ENCODE assay signal across 10 cellular contexts in genomic region chr15:101137312-101137940, GRCh38.
DNase-seq lines count a peak whose midpoint lies in the region; ATAC-seq, FAIRE-seq and TF ChIP-seq lines count a peak whose summit lies in the region.
"Had no signal": no experiment of that assay in that cellular context is flagged by ENCODE, and none has a peak within 500 bp of the region (broad histone marks: within the 10 kb centered on the region; RNA-seq: fewer than 3 reads in every experiment).

No MANE protein-coding gene starts in this region.

- CTCF ChIA-PET in A549 (lab: Yijun Ruan, JAX) (no interaction called here), T-cell (lab: Charles Lee) (no interaction called here)

- H3K27me3 Mint-ChIP-seq in T-cell (no peaks in the 10 kb centered on the region), mesothelial cell of epicardium (ENCODE audit: low read depth) (no peaks in the 10 kb centered on the region)

- H3K9me3 ChIP-seq in A549 (peaks cover 8% of the 10 kb centered on the region), heart left ventricle (peaks cover 0 to 7% (median 0%) of the 10 kb centered on the region in 12 donors)

- ATAC-seq in A549 (peak; percentile 15 to 16; a peak in 3 of 6 replicates), T-cell (replicated peaks in 1 of 4) (peak; percentile 51 to 61 (median 58)), heart left ventricle (peak; percentile 61 to 79 (median 74)), GM21786 (IDR thresholded peaks at IDR 0.05; ENCODE audit: unreplicated experiment) (no peak)

- WGBS in A549 (ENCODE audit: missing lambda C conversion rate) = 89% methylated on average over 16 of the region's 16 CpGs
- 75 to 80% (median 80%) methylated on average over 16 of the region's 16 CpGs for WGBS in heart left ventricle, 4 donors

- H3K9me3 Mint-ChIP-seq in T-cell = peaks cover 3 to 5% (median 3%) of the 10 kb centered on the region in 3 donors
- peaks cover 4% of the 10 kb centered on the region for H3K9me3 Mint-ChIP-seq in mesothelial cell of epicardium

- intact Hi-C loops in heart left ventricle (cut with DNase I) = no loop called here

- H3K27ac Mint-ChIP-seq in T-cell = no peak overlapping the region
- no peak overlapping the region for H3K27ac Mint-ChIP-seq in mesothelial cell of epicardium

- H3K4me3 ChIP-seq in A549 (no peak overlapping the region), heart left ventricle (no peak overlapping the region), H7 (ENCODE audit: insufficient read depth, low read depth, low read length) (no peak overlapping the region)

- H3K4me1 Mint-ChIP-seq in T-cell (peaks cover 22 to 29% (median 27%) of the 10 kb centered on the region in 3 donors), mesothelial cell of epicardium (no peaks in the 10 kb centered on the region)

- H3K4me3 Mint-ChIP-seq in T-cell (peak overlapping the region in 1 of 3 donors; percentile 60), mesothelial cell of epicardium (no peak overlapping the region)

- H3K36me3 ChIP-seq in heart left ventricle = no peaks in the 10 kb centered on the region
- H3K36me3 ChIP-seq in H7 (replicated peaks; ENCODE audit: control insufficient read depth, insufficient read depth, low read length) = no peaks in the 10 kb centered on the region

- H3K27ac ChIP-seq in A549 (no peak overlapping the region), heart left ventricle (peak overlapping the region in 1 of 12 donors; percentile 7)

- H3K4me1 ChIP-seq in A549 (no peaks in the 10 kb centered on the region), heart left ventricle (peaks cover 0 to 39% (median 5%) of the 10 kb centered on the region in 12 donors)

- no peak for TF ChIP-seq RAD21 in A549 (conservative IDR thresholded peaks at IDR 0.05 in 1 of 2, IDR thresholded peaks at IDR 0.05 in 1 of 2)

- TF ChIP-seq EP300 in A549 (IDR thresholded peaks at IDR 0.05) = no peak

- FAIRE-seq in A549 (lab: Jason Lieb, UNC) (no peak), GM18507 (lab: Jason Lieb, UNC) (peak; percentile 62)

- TF ChIP-seq CTCF in A549 (IDR thresholded peaks at IDR 0.05) (no peak), heart left ventricle (IDR thresholded peaks at IDR 0.05) (no peak), mesothelial cell of epicardium (IDR thresholded peaks at IDR 0.05; ENCODE audit: unreplicated experiment) (no peak)

- no peaks in the 10 kb centered on the region for H3K36me3 Mint-ChIP-seq in T-cell
- no peaks in the 10 kb centered on the region for H3K36me3 Mint-ChIP-seq in mesothelial cell of epicardium

- no peak overlapping the region for H3K4me2 ChIP-seq in A549

- H3K27me3 ChIP-seq in heart left ventricle (peaks cover 0 to 4% (median 0%) of the 10 kb centered on the region in 9 donors), H7 (ENCODE audit: control insufficient read depth, insufficient read depth, low read length) (no peaks in the 10 kb centered on the region)

- POLR2A ChIA-PET in A549 (lab: Yijun Ruan, JAX) (no interaction called here), T-cell (lab: Charles Lee) (no interaction called here)

- no peak for TF ChIP-seq POLR2A in A549 (IDR thresholded peaks at IDR 0.05; ENCODE audit: low read length)
- TF ChIP-seq POLR2A in heart left ventricle (IDR thresholded peaks at IDR 0.05) = no peak

- DNase-seq in A549 (ENCODE audit: low read depth in 1 of 2, low spot score in 1 of 2) = no peak
- no peak for DNase-seq in GM18507 (ENCODE audit: extremely low spot score, insufficient read length, low read depth)
- DNase-seq in T-cell = peak in 3 of 34 experiments; percentile 3 to 13 (median 8)
- DNase-seq in heart left ventricle = no peak
- no peak for DNase-seq in mesothelial cell of epicardium (ENCODE audit: low spot score in 2 of 2, unreplicated experiment in 2 of 2)
- DNase-seq in H7 = no peak
- DNase-seq in kidney tubule cell (ENCODE audit: low spot score) = no peak
- DNase-seq: CD4-positive, alpha-beta memory T cell; NCI-H524 treated with DMSO at 0.1 percent for 48 hours had no signal

TF ChIP-seq in A549, 52 proteins besides CTCF, POLR2A, EP300 and RAD21:
- TF ChIP-seq ATOH8 (CRISPR knock-in tag; IDR thresholded peaks at IDR 0.05; ENCODE audit: low read depth) = no peak
- TF ChIP-seq, protein P1, sequence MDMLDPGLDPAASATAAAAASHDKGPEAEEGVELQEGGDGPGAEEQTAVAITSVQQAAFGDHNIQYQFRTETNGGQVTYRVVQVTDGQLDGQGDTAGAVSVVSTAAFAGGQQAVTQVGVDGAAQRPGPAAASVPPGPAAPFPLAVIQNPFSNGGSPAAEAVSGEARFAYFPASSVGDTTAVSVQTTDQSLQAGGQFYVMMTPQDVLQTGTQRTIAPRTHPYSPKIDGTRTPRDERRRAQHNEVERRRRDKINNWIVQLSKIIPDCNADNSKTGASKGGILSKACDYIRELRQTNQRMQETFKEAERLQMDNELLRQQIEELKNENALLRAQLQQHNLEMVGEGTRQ (IDR thresholded peaks at IDR 0.05) = no peak
- TF ChIP-seq TFCP2L1 (CRISPR knock-in tag; IDR thresholded peaks at IDR 0.05) = no peak
- no peak for TF ChIP-seq RARB (CRISPR knock-in tag; IDR thresholded peaks at IDR 0.05)
- no peak for TF ChIP-seq CBX8 (IDR thresholded peaks at IDR 0.05)
